Comparison of ENCODE assay signal across 31 cellular contexts in genomic region chr3:17219593-17219992, GRCh38.
A peak's percentile ranks its signal among the peaks of the same experiment; 100 is the strongest.
DNase-seq lines count a peak whose midpoint lies in the region; TF ChIP-seq lines count a peak whose summit lies in the region.
"Had no signal": no experiment of that assay in that cellular context is flagged by ENCODE, and none has a peak within 500 bp of the region (broad histone marks: within the 10 kb centered on the region; RNA-seq: fewer than 3 reads in every experiment).

No MANE protein-coding gene starts in this region.

- H3K4me1 ChIP-seq in HEK293 (ENCODE audit: control insufficient read depth, insufficient read depth, low read length) (no peaks in the 10 kb centered on the region), neural progenitor cell (no peaks in the 10 kb centered on the region)
- H3K4me1 ChIP-seq: A549; BE2C; BLaER1; BLaER1 treated with 17β-estradiol and CSF1 and Interleukin-3, amounts not matched to agents 10 nM and 100 nM; Caco-2 had no signal

- H3K36me3 ChIP-seq in HEK293 (ENCODE audit: control insufficient read depth in 2 of 2, insufficient read depth in 1 of 2, low read length in 2 of 2), result no peaks in the 10 kb centered on the region
- no peaks in the 10 kb centered on the region for H3K36me3 ChIP-seq in neural cell (ENCODE audit: insufficient read depth, low read length)
- H3K36me3 ChIP-seq in neural progenitor cell, result peaks cover 13% of the 10 kb centered on the region
- H3K36me3 ChIP-seq: BE2C had no signal

- CTCF ChIA-PET in HEK293 (lab: Yijun Ruan, JAX), result interaction anchor here (0.5 to 0.7 kb wide), 2 partner anchors 829 to 900 kb away, joined by 3 read pairs; no protein-coding TSS in a partner anchor

- H3K4me3 ChIP-seq in HEK293 (ENCODE audit: low read depth, low read length) (no peak overlapping the region), neural cell (ENCODE audit: low read length) (no peak overlapping the region), neural progenitor cell (no peak overlapping the region)
- H3K4me3 ChIP-seq: A549; BLaER1; BLaER1 treated with 17β-estradiol and CSF1 and Interleukin-3, amounts not matched to agents 10 nM and 100 nM had no signal

- H3K27ac Mint-ChIP-seq in neural progenitor cell, result no peak overlapping the region
- H3K27ac Mint-ChIP-seq: B cell; CD4-positive, alpha-beta memory T cell; CD4-positive, alpha-beta T cell; CD4-positive, CD25-positive, alpha-beta regulatory T cell; CD8-positive, alpha-beta memory T cell; CD8-positive, alpha-beta T cell had no signal

- no peak for DNase-seq in AG20443 (ENCODE audit: low spot score)
- no peak for DNase-seq in neural progenitor cell (ENCODE audit: low spot score)
- DNase-seq: 8988T; ACHN; AML-193; BE2C; C1 segment of cervical spinal cord; Caco-2; Calu3; CD4-positive, alpha-beta memory T cell; CD4-positive, alpha-beta T cell; CD4-positive, CD25-positive, alpha-beta regulatory T cell; CD8-positive, alpha-beta memory T cell; CD8-positive, alpha-beta T cell; COR-L47; DMS 273 treated with DMSO at 0.1 percent for 48 hours; DMS153; DMS53; DMS79; DMS79 treated with DMSO at 0.1 percent for 48 hours; DND-41; EL had no signal

- H3K9ac ChIP-seq in neural cell (ENCODE audit: low read length) (no peak overlapping the region), neural progenitor cell (no peak overlapping the region)
- H3K9ac ChIP-seq: BLaER1; BLaER1 treated with 17β-estradiol and CSF1 and Interleukin-3, amounts not matched to agents 10 nM and 100 nM had no signal

- H3K9me2 ChIP-seq in neural cell (ENCODE audit: insufficient read depth, low read length), result no peaks in the 10 kb centered on the region

- H3K4me3 Mint-ChIP-seq in neural progenitor cell, result no peak overlapping the region
- H3K4me3 Mint-ChIP-seq: B cell; CD14-positive monocyte; CD4-positive, alpha-beta memory T cell; CD4-positive, alpha-beta T cell; CD4-positive, CD25-positive, alpha-beta regulatory T cell; CD8-positive, alpha-beta memory T cell; CD8-positive, alpha-beta T cell had no signal

- TF ChIP-seq CTCF in HEK293 (tag by site-specific recombination; IDR thresholded peaks at IDR 0.05), result no peak
- TF ChIP-seq CTCF in neural cell (IDR thresholded peaks at IDR 0.05; ENCODE audit: poor library complexity, severe bottlenecking), result no peak
- no peak for TF ChIP-seq CTCF in neural progenitor cell (IDR thresholded peaks at IDR 0.05)

- no peaks in the 10 kb centered on the region for H3K4me1 Mint-ChIP-seq in neural progenitor cell
- H3K4me1 Mint-ChIP-seq: B cell; CD4-positive, alpha-beta memory T cell; CD8-positive, alpha-beta memory T cell had no signal

- no peaks in the 10 kb centered on the region for H3K9me3 ChIP-seq in HEK293 (ENCODE audit: control insufficient read depth, insufficient read depth, low read depth, low read length)
- H3K9me3 ChIP-seq in neural cell (ENCODE audit: low read length), result no peaks in the 10 kb centered on the region
- no peaks in the 10 kb centered on the region for H3K9me3 ChIP-seq in neural progenitor cell (ENCODE audit: low read depth)
- H3K9me3 ChIP-seq: BE2C, Caco-2 had no signal

- POLR2A ChIA-PET in HEK293 (lab: Yijun Ruan, JAX), result no interaction called here

- H3K27me3 Mint-ChIP-seq in neural progenitor cell (ENCODE audit: insufficient read depth, low read depth), result no peaks in the 10 kb centered on the region
- H3K27me3 Mint-ChIP-seq: B cell; CD4-positive, alpha-beta memory T cell; CD4-positive, alpha-beta T cell; CD4-positive, CD25-positive, alpha-beta regulatory T cell; CD8-positive, alpha-beta memory T cell had no signal

- H4K20me1 ChIP-seq in neural cell (ENCODE audit: insufficient read depth) (no peaks in the 10 kb centered on the region), neural progenitor cell (ENCODE audit: low read depth) (no peaks in the 10 kb centered on the region)
- H4K20me1 ChIP-seq: BLaER1; BLaER1 treated with 17β-estradiol and CSF1 and Interleukin-3, amounts not matched to agents 10 nM and 100 nM had no signal

- H3K27ac ChIP-seq in HEK293 (ENCODE audit: extremely low read depth, low read depth, low read length) (no peak overlapping the region), neural cell (ENCODE audit: low read length) (peak overlapping the region; percentile 81), neural progenitor cell (no peak overlapping the region)
- H3K27ac ChIP-seq: 22Rv1; A549; BLaER1; BLaER1 treated with 17β-estradiol and CSF1 and Interleukin-3, amounts not matched to agents 10 nM and 100 nM; C4-2B had no signal

- H3K79me2 ChIP-seq in neural cell (replicated peaks; ENCODE audit: insufficient read depth, low read length), result no peaks in the 10 kb centered on the region
- no peaks in the 10 kb centered on the region for H3K79me2 ChIP-seq in neural progenitor cell (ENCODE audit: low read depth)

- H3F3A ChIP-seq in neural cell (ENCODE audit: insufficient read depth, low read length, poor library complexity, severe bottlenecking) (no peaks in the 10 kb centered on the region), neural progenitor cell (ENCODE audit: low read depth) (no peaks in the 10 kb centered on the region)

- H3K9me3 Mint-ChIP-seq in neural progenitor cell, result no peaks in the 10 kb centered on the region

- no peak for TF ChIP-seq RAD21 in neural cell (conservative IDR thresholded peaks at IDR 0.05)

- no peaks in the 10 kb centered on the region for H3K27me3 ChIP-seq in neural cell (ENCODE audit: insufficient read depth, low read depth, low read length)
- no peaks in the 10 kb centered on the region for H3K27me3 ChIP-seq in neural progenitor cell
- H3K27me3 ChIP-seq: BE2C; BLaER1; BLaER1 treated with 17β-estradiol and CSF1 and Interleukin-3, amounts not matched to agents 10 nM and 100 nM had no signal

- H2AFZ ChIP-seq in neural cell (ENCODE audit: low read depth, low read length) (no peak overlapping the region), neural progenitor cell (replicated peaks) (no peak overlapping the region)

- TF ChIP-seq EP300 in neural cell (conservative IDR thresholded peaks at IDR 0.05; ENCODE audit: poor library complexity, severe bottlenecking), result no peak

- H3K36me3 Mint-ChIP-seq in neural progenitor cell, result peaks cover 4% of the 10 kb centered on the region

- no peak overlapping the region for H3K4me2 ChIP-seq in neural cell (ENCODE audit: low read length)
- no peak overlapping the region for H3K4me2 ChIP-seq in neural progenitor cell
- H3K4me2 ChIP-seq: A549; BLaER1; BLaER1 treated with 17β-estradiol and CSF1 and Interleukin-3, amounts not matched to agents 10 nM and 100 nM had no signal

TF ChIP-seq in HEK293, 187 proteins besides CTCF, POLR2A, EP300 and RAD21:
- TF ChIP-seq ELK4 (IDR thresholded peaks at IDR 0.05; ENCODE audit: borderline replicate concordance, low read depth, low read length) (no peak), ZNF677 (tag by site-specific recombination; IDR thresholded peaks at IDR 0.05) (peak; percentile 94)

TF ChIP-seq in neural cell, 6 proteins besides CTCF, POLR2A, EP300 and RAD21:
- TF ChIP-seq POLR2AphosphoS5 (IDR thresholded peaks at IDR 0.05) (no peak), SMC3 (conservative IDR thresholded peaks at IDR 0.05; ENCODE audit: poor library complexity) (no peak), REST (IDR thresholded peaks at IDR 0.05; ENCODE audit: borderline replicate concordance) (no peak), MXI1 (conservative IDR thresholded peaks at IDR 0.05; ENCODE audit: poor library complexity, severe bottlenecking) (no peak), TAF1 (IDR thresholded peaks at IDR 0.05; ENCODE audit: low read depth) (no peak), EZH2 (IDR thresholded peaks at IDR 0.05; ENCODE audit: borderline replicate concordance, insufficient read depth, low read length, poor library complexity, severe bottlenecking) (no peak)
